In the genomic region with DNA sequence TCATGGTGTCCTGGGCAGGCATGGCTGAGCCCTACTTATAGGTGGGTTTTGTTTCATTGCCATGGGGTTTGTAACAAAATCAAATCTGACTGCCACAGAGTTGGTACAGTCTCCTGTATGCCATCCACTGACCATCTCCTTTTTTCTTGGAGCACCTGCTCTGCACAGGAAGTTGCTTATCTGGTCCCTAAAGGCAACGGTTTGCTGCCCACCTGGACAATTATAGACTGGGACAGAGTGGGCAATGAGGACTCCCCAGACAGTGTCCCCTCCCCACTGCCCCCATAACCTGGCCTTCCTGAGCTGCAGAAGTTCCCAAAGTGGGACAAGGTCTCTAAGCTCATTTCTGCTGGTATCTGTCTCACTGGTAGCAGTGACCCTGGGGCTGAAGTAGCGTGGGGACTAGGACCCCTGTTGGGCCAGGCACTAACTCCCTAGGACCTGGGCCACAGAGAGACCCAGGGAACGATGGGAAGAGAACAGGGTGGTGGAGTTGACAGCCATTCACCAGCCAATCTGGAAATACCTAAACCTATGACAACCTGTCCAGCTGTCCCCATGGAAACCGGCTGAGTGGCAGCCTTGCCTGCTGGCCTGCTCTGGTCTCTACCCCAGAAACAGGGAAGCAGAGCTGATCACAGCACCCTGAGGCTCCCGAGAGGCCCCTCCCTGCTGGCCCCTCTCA, we compare ENCODE assay signal across 19 cellular contexts.
"Had no signal": no experiment of that assay in that cellular context is flagged by ENCODE, and none has a peak within 500 bp of the region (broad histone marks: within the 10 kb centered on the region; RNA-seq: fewer than 3 reads in every experiment).

No MANE protein-coding gene starts in this region.

- H3K4me3 ChIP-seq: body of pancreas, dorsolateral prefrontal cortex, left ventricle myocardium inferior, psoas muscle, tibial artery had no signal

- H3K27ac Mint-ChIP-seq: activated CD4-positive, alpha-beta T cell treated with anti-CD3 and anti-CD28 coated beads for 36 hours; activated naive CD4-positive, alpha-beta T cell treated with anti-CD3 and anti-CD28 coated beads, Interleukin-2, amount 50 U/mL, for 72 hours; endodermal cell; WTC11 had no signal

- ATAC-seq: activated CD4-positive, alpha-beta T cell treated with anti-CD3 and anti-CD28 coated beads for 36 hours; activated naive CD4-positive, alpha-beta T cell treated with anti-CD3 and anti-CD28 coated beads, Interleukin-2, amount 50 U/mL, for 72 hours; body of pancreas; psoas muscle; right cardiac atrium; stimulated activated naive CD8-positive, alpha-beta T cell treated with anti-CD3 and anti-CD28 coated beads, Interleukin-15, Interleukin-2, amounts not matched to agents 100 U/mL and 50 U/mL, for 24 hours; WTC11 had no signal

- H3K27ac ChIP-seq: body of pancreas, left ventricle myocardium inferior, psoas muscle, tibial artery had no signal

- H3K4me3 Mint-ChIP-seq: activated CD4-positive, alpha-beta T cell treated with anti-CD3 and anti-CD28 coated beads for 36 hours; endodermal cell; WTC11 had no signal

- H3K4me1 ChIP-seq: left ventricle myocardium inferior, psoas muscle, tibial artery had no signal

- FAIRE-seq: colon, keratinocyte had no signal

- H3K9me3 ChIP-seq: body of pancreas, psoas muscle had no signal

- H3K36me3 ChIP-seq: left ventricle myocardium inferior, tibial artery had no signal

- H3K36me3 Mint-ChIP-seq: activated naive CD4-positive, alpha-beta T cell treated with anti-CD3 and anti-CD28 coated beads, Interleukin-2, amount 50 U/mL, for 72 hours had no signal

- DNase-seq: activated gamma-delta T cell, amniotic stem cell, body of pancreas, foreskin melanocyte, hypothalamus, left ventricle myocardium inferior, mammary epithelial cell, midbrain, tibial artery had no signal

- H3K27me3 ChIP-seq: dorsolateral prefrontal cortex had no signal

- H3K9me3 Mint-ChIP-seq: activated naive CD4-positive, alpha-beta T cell treated with anti-CD3 and anti-CD28 coated beads, Interleukin-2, amount 50 U/mL, for 72 hours had no signal
